Comparison of ENCODE assay signal across 18 cellular contexts in the genomic region with DNA sequence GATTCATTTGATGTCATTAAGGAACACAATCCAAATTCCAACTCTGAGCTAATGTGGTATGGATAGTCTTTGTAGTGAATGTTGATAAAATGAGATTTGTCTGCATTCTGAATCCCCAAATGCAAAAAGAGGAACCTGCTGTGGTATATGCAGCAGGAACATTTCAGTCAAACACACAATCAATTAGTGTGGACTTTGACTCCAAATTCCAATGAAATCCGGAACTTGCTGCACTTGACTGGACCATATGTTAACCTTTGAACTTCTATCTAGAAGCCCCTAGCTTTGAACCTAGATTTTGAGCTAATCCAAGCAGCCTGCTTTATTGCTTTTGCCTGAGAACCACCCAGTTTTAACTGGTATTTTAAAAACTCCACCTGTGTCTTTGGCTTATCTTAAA.
DNase-seq lines count a peak whose midpoint lies in the region; ATAC-seq and TF ChIP-seq lines count a peak whose summit lies in the region.
"Had no signal": no experiment of that assay in that cellular context is flagged by ENCODE, and none has a peak within 500 bp of the region (broad histone marks: within the 10 kb centered on the region; RNA-seq: fewer than 3 reads in every experiment).

No MANE protein-coding gene starts in this region.

- TF ChIP-seq CTCF in right lobe of liver (IDR thresholded peaks at IDR 0.05) (no peak), left ventricle myocardium inferior (IDR thresholded peaks at IDR 0.05; ENCODE audit: borderline replicate concordance) (no peak)

- DNase-seq in KBM-7 (peak; percentile 16), MV-4-11 (lab: John Stamatoyannopoulos, UW) (peak; percentile 20), fibroblast of peridontal ligament (ENCODE audit: extremely low read depth) (peak; percentile 16), right lobe of liver (no peak), left ventricle myocardium inferior (no peak), NCI-H2171 (lab: John Stamatoyannopoulos, UW) (no peak)
- DNase-seq: BE2C; CD8-positive, alpha-beta T cell; COR-L47; DMS153; DMS79 treated with DMSO at 0.1 percent for 48 hours; EL; GOT3 had no signal

- intact Hi-C loops in right lobe of liver (cut with DNase I): no loop called here
- intact Hi-C loops in left ventricle myocardium inferior (cut with micrococcal nuclease): no loop called here

- in situ Hi-C loops in KBM-7 (cut with MboI; ENCODE audit: low pct_unique_long_range_greater_than_20kb, low sequenced_read_pairs): no loop called here

- H3K27me3 ChIP-seq in right lobe of liver: no peaks in the 10 kb centered on the region
- H3K27me3 ChIP-seq in left ventricle myocardium inferior (ENCODE audit: low read depth): no peaks in the 10 kb centered on the region
- H3K27me3 ChIP-seq: BE2C had no signal

- H3K4me1 ChIP-seq in right lobe of liver: peaks cover 0 to 9% (median 3%) of the 10 kb centered on the region in 4 donors
- no peaks in the 10 kb centered on the region for H3K4me1 ChIP-seq in left ventricle myocardium inferior
- H3K4me1 ChIP-seq: A549, BE2C, HAP-1 had no signal

- TF ChIP-seq POLR2A in right lobe of liver (IDR thresholded peaks at IDR 0.05): no peak

- H3K4me3 ChIP-seq in right lobe of liver (no peak overlapping the region), left ventricle myocardium inferior (no peak overlapping the region)
- H3K4me3 ChIP-seq: A549, HAP-1 had no signal

- WGBS in right lobe of liver (ENCODE audit: insufficient coverage, low coverage, low lambda C conversion rate, missing lambda C conversion rate): 6% methylated on average over 1 of the region's 1 CpG

- ATAC-seq in right lobe of liver: peak; percentile 48 to 82 (median 69)
- no peak for ATAC-seq in HG03432 (IDR thresholded peaks at IDR 0.05; ENCODE audit: unreplicated experiment)
- ATAC-seq: A549; CD8-positive, alpha-beta T cell had no signal

- no peaks in the 10 kb centered on the region for H3K9me3 ChIP-seq in right lobe of liver
- H3K9me3 ChIP-seq in left ventricle myocardium inferior (replicated peaks): peaks cover 4% of the 10 kb centered on the region
- H3K9me3 ChIP-seq: A549, BE2C, HAP-1 had no signal

- no peaks in the 10 kb centered on the region for H3K36me3 ChIP-seq in right lobe of liver
- H3K36me3 ChIP-seq in left ventricle myocardium inferior: no peaks in the 10 kb centered on the region
- H3K36me3 ChIP-seq: BE2C, HAP-1 had no signal

- H3K27ac ChIP-seq in right lobe of liver (no peak overlapping the region), left ventricle myocardium inferior (replicated peaks) (no peak overlapping the region)
- H3K27ac ChIP-seq: A549, C4-2B, HL-60 had no signal

Comparison
In these comparisons a context has a peak if more than half of its experiments do, and no peak if none do; other contexts are left out.
1. DNase-seq: peak in KBM-7 (single experiment), MV-4-11 (single experiment) and fibroblast of peridontal ligament (single experiment); none in right lobe of liver (0 of 3), left ventricle myocardium inferior (single experiment) and NCI-H2171 (single experiment).